ENCODE assay signal across 19 cellular contexts in genomic region chr12:76240281-76240680, GRCh38.
"Had no signal": no experiment of that assay in that cellular context is flagged by ENCODE, and none has a peak within 500 bp of the region (broad histone marks: within the 10 kb centered on the region; RNA-seq: fewer than 3 reads in every experiment).

No MANE protein-coding gene starts in this region.

- DNase-seq: cortex of kidney; dorsolateral prefrontal cortex; effector CD8-positive, alpha-beta T cell; foreskin fibroblast; immature natural killer cell; left ventricle myocardium superior; mesendoderm; naive thymus-derived CD8-positive, alpha-beta T cell; psoas muscle; retina; stimulated activated CD4-positive, alpha-beta T cell treated with anti-CD3 and anti-CD28 coated beads, Interleukin-12 subunit alpha, Interleukin-12 subunit beta, amount 100 ng/mL, for 4 hours; stimulated activated CD4-positive, alpha-beta T cell treated with anti-CD3 and anti-CD28 coated beads, Interleukin-2, amount 100 ng/mL, for 48 hours; stimulated activated naive CD4-positive, alpha-beta T cell treated with Interleukin-2 at 50 U/mL for 16 hours; trophoblast cell had no signal

- ATAC-seq: esophagus mucosa; gastroesophageal sphincter; left ventricle myocardium superior; naive thymus-derived CD8-positive, alpha-beta T cell; psoas muscle; sciatic nerve had no signal

- H3K27ac ChIP-seq: dorsolateral prefrontal cortex, gastroesophageal sphincter, neutrophil, psoas muscle, skin epidermis had no signal

- H3K4me1 ChIP-seq: psoas muscle had no signal

- H3K27me3 ChIP-seq: dorsolateral prefrontal cortex, gastroesophageal sphincter, neutrophil had no signal

- H3K4me3 ChIP-seq: dorsolateral prefrontal cortex, gastroesophageal sphincter, psoas muscle, skin epidermis had no signal

- H3K36me3 ChIP-seq: gastroesophageal sphincter, neutrophil had no signal

- H3K9me3 ChIP-seq: gastroesophageal sphincter, neutrophil, psoas muscle had no signal
